In the genomic region with DNA sequence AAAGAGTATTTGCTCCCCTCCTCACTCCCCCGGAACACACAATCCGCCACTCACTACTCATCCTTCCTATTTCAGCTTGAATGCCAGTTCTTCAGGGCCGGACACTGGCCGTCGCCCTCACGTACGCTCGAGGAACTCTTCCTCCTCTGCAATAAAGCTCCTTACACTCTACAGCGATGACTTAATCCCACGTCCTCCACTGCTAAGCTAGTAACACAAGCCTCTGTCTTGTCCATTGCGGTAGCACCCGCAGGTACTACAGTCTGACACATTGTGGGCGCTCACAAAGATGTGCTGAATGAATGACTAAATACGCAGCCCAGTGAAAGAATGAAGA, we compare ENCODE assay signal across 8 cellular contexts. TPM values are rescaled to one million over a fixed set of nuclear protein-coding genes. Genes with fewer than 3 reads are reported as not detected.
DNase-seq lines count a peak whose midpoint lies in the region; ATAC-seq and TF ChIP-seq lines count a peak whose summit lies in the region.

No MANE protein-coding gene starts in this region.

- intact Hi-C loops in left ventricle myocardium superior (cut with micrococcal nuclease), result no loop called here

- peaks cover 63% of the 10 kb centered on the region for H3K27me3 Mint-ChIP-seq in T-helper 1 cell treated with Interleukin-12 subunit alpha and Interleukin-12 subunit beta and Interleukin-4 antibody, amounts not matched to agents 30 μg/mL and 1 μg/mL, for 36 hours (ENCODE audit: low read depth)
- peaks cover 52% of the 10 kb centered on the region for H3K27me3 Mint-ChIP-seq in stimulated activated naive CD8-positive, alpha-beta T cell treated with anti-CD3 and anti-CD28 coated beads, Interleukin-15, amount 100 ng/mL, for 72 hours

- no peak overlapping the region for H3K27ac Mint-ChIP-seq in T-helper 1 cell treated with Interleukin-12 subunit alpha and Interleukin-12 subunit beta and Interleukin-4 antibody, amounts not matched to agents 30 μg/mL and 1 μg/mL, for 36 hours
- H3K27ac Mint-ChIP-seq in stimulated activated naive CD8-positive, alpha-beta T cell treated with anti-CD3 and anti-CD28 coated beads, Interleukin-15, amount 100 ng/mL, for 72 hours, result peak overlapping the region; percentile 10 to 66

- H3K36me3 Mint-ChIP-seq in T-helper 1 cell treated with Interleukin-12 subunit alpha and Interleukin-12 subunit beta and Interleukin-4 antibody, amounts not matched to agents 30 μg/mL and 1 μg/mL, for 36 hours (ENCODE audit: low read depth), result peaks cover 1% of the 10 kb centered on the region

- no peaks in the 10 kb centered on the region for H3K27me3 ChIP-seq in WERI-Rb-1 (ENCODE audit: insufficient read depth, low read depth, severe bottlenecking)

- peak overlapping the region; percentile 73 for H3K4me3 Mint-ChIP-seq in T-helper 1 cell treated with Interleukin-12 subunit alpha and Interleukin-12 subunit beta and Interleukin-4 antibody, amounts not matched to agents 30 μg/mL and 1 μg/mL, for 36 hours
- H3K4me3 Mint-ChIP-seq in stimulated activated naive CD8-positive, alpha-beta T cell treated with anti-CD3 and anti-CD28 coated beads, Interleukin-15, amount 100 ng/mL, for 72 hours, result peak overlapping the region; percentile 70 to 74

- H3K27ac ChIP-seq in WERI-Rb-1, result no peak overlapping the region; the same call in 1 of the 2 replicates

- H3K9me3 Mint-ChIP-seq in T-helper 1 cell treated with Interleukin-12 subunit alpha and Interleukin-12 subunit beta and Interleukin-4 antibody, amounts not matched to agents 30 μg/mL and 1 μg/mL, for 36 hours, result no peaks in the 10 kb centered on the region
- no peaks in the 10 kb centered on the region for H3K9me3 Mint-ChIP-seq in stimulated activated naive CD8-positive, alpha-beta T cell treated with anti-CD3 and anti-CD28 coated beads, Interleukin-15, amount 100 ng/mL, for 72 hours

- peaks cover 15% of the 10 kb centered on the region for H3K4me1 Mint-ChIP-seq in T-helper 1 cell treated with Interleukin-12 subunit alpha and Interleukin-12 subunit beta and Interleukin-4 antibody, amounts not matched to agents 30 μg/mL and 1 μg/mL, for 36 hours (ENCODE audit: low read depth)
- H3K4me1 Mint-ChIP-seq in stimulated activated naive CD8-positive, alpha-beta T cell treated with anti-CD3 and anti-CD28 coated beads, Interleukin-15, amount 100 ng/mL, for 72 hours, result peaks cover 34% of the 10 kb centered on the region

- DNase-seq in T-helper 1 cell (no peak), WERI-Rb-1 (no peak), left ventricle myocardium superior (no peak), GM13977 (ENCODE audit: low spot score) (no peak), NCI-H1694 (lab: John Stamatoyannopoulos, UW) (no peak), iPS-NIHi11 (ENCODE audit: low spot score) (no peak)
- no peak for DNase-seq in stimulated activated naive CD8-positive, alpha-beta T cell treated with anti-CD3 and anti-CD28 coated beads, Interleukin-15, amount 100 ng/mL, for 72 hours

- in situ Hi-C loops in GM13977 (cut with MboI; ENCODE audit: low pct_unique_long_range_greater_than_20kb, low sequenced_read_pairs, unreplicated experiment), result no loop called here

- H3K9me3 ChIP-seq in WERI-Rb-1 (ENCODE audit: severe bottlenecking), result no peaks in the 10 kb centered on the region

- no peaks in the 10 kb centered on the region for H3K36me3 ChIP-seq in WERI-Rb-1

- no peak for TF ChIP-seq CTCF in WERI-Rb-1 (IDR thresholded peaks at IDR 0.05; ENCODE audit: low read depth, low read length)
- no peak for TF ChIP-seq CTCF in GM13977 (IDR thresholded peaks at IDR 0.05; ENCODE audit: extremely low read depth, insufficient read depth, missing control alignments)

- ATAC-seq in left ventricle myocardium superior, result peak; percentile 19
- ATAC-seq in stimulated activated naive CD8-positive, alpha-beta T cell treated with anti-CD3 and anti-CD28 coated beads, Interleukin-15, amount 100 ng/mL, for 72 hours, result peak; percentile 81

- H3K4me3 ChIP-seq in WERI-Rb-1 (ENCODE audit: low read depth, low read length), result peak overlapping the region; percentile 39

RNA-seq across cellular contexts. Expression of a gene that starts 0.6 kb away (rescaled TPM):
- 1.6 TPM for total RNA-seq in left ventricle myocardium superior
